Comparison of ENCODE assay signal across 1 cellular context in genomic region chrX:116726806-116727205, GRCh38.
TF ChIP-seq lines count a peak whose summit lies in the region.

No MANE protein-coding gene starts in this region.

TF ChIP-seq in GM23338, 12 proteins besides CTCF, POLR2A, EP300 and RAD21 (continued from another document):
- TF ChIP-seq, protein P1, sequence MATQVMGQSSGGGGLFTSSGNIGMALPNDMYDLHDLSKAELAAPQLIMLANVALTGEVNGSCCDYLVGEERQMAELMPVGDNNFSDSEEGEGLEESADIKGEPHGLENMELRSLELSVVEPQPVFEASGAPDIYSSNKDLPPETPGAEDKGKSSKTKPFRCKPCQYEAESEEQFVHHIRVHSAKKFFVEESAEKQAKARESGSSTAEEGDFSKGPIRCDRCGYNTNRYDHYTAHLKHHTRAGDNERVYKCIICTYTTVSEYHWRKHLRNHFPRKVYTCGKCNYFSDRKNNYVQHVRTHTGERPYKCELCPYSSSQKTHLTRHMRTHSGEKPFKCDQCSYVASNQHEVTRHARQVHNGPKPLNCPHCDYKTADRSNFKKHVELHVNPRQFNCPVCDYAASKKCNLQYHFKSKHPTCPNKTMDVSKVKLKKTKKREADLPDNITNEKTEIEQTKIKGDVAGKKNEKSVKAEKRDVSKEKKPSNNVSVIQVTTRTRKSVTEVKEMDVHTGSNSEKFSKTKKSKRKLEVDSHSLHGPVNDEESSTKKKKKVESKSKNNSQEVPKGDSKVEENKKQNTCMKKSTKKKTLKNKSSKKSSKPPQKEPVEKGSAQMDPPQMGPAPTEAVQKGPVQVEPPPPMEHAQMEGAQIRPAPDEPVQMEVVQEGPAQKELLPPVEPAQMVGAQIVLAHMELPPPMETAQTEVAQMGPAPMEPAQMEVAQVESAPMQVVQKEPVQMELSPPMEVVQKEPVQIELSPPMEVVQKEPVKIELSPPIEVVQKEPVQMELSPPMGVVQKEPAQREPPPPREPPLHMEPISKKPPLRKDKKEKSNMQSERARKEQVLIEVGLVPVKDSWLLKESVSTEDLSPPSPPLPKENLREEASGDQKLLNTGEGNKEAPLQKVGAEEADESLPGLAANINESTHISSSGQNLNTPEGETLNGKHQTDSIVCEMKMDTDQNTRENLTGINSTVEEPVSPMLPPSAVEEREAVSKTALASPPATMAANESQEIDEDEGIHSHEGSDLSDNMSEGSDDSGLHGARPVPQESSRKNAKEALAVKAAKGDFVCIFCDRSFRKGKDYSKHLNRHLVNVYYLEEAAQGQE (IDR thresholded peaks at IDR 0.05; ENCODE audit: unreplicated experiment): no peak
- TF ChIP-seq EZH2 (IDR thresholded peaks at IDR 0.05; ENCODE audit: low read depth, unreplicated experiment): no peak
- TF ChIP-seq EZH2phosphoT487 (IDR thresholded peaks at IDR 0.05; ENCODE audit: unreplicated experiment): no peak
- TF ChIP-seq ZNF462 (CRISPR knock-in tag; IDR thresholded peaks at IDR 0.05): no peak
